ENCODE assay signal across 1 cellular context in genomic region chr6:106536863-106537262, GRCh38.
TF ChIP-seq lines count a peak whose summit lies in the region.

No MANE protein-coding gene starts in this region.

TF ChIP-seq in GM12878, 131 proteins besides CTCF, POLR2A, EP300 and RAD21 (continued from another document):
- TF ChIP-seq ZNF592 (IDR thresholded peaks at IDR 0.05): no peak
- no peak for TF ChIP-seq PKNOX1 (IDR thresholded peaks at IDR 0.05)
- peak; percentile 16; the same call in 1 of the 2 replicates for TF ChIP-seq RUNX3 (IDR thresholded peaks at IDR 0.05; ENCODE audit: low read length)
- TF ChIP-seq ZNF24 (IDR thresholded peaks at IDR 0.05): peak; percentile 95
- TF ChIP-seq REST (IDR thresholded peaks at IDR 0.05; ENCODE audit: low read depth, low read length): no peak
- no peak for TF ChIP-seq TCF12 (IDR thresholded peaks at IDR 0.05; ENCODE audit: low read depth, low read length)
- no peak for TF ChIP-seq CHD4 (IDR thresholded peaks at IDR 0.05)
